Comparison of ENCODE assay signal across 14 cellular contexts in genomic region chr12:12759234-12759915, GRCh38. TPM values are rescaled to one million over a fixed set of nuclear protein-coding genes. Genes with fewer than 3 reads are reported as not detected.
DNase-seq lines count a peak whose midpoint lies in the region; ATAC-seq, FAIRE-seq and TF ChIP-seq lines count a peak whose summit lies in the region.
"Had no signal": no experiment of that assay in that cellular context is flagged by ENCODE, and none has a peak within 500 bp of the region (broad histone marks: within the 10 kb centered on the region; RNA-seq: fewer than 3 reads in every experiment).

No MANE protein-coding gene starts in this region.

- dilution Hi-C loops in IMR-90 (cut with HindIII; ENCODE audit: low sequenced_read_pairs, unreplicated experiment) = no loop called here

- no peak for DNase-seq in A549 (ENCODE audit: low read depth in 1 of 2, low spot score in 1 of 2)
- DNase-seq in IMR-90 = no peak
- peak; percentile 87 for DNase-seq in SK-MEL-5 (ENCODE audit: low read depth, low spot score)
- no peak for DNase-seq in hepatocyte (ENCODE audit: low spot score)
- DNase-seq in NK-92 (lab: John Stamatoyannopoulos, UW; ENCODE audit: unreplicated experiment) = no peak
- DNase-seq in stimulated activated CD4-positive, alpha-beta T cell treated with anti-CD3 and anti-CD28 coated beads, Interleukin-15, amount 100 ng/mL, for 24 hours = no peak
- DNase-seq: NCI-H187, NCI-H446 had no signal

- no peak overlapping the region for H2AK9ac ChIP-seq in IMR-90 (replicated peaks; ENCODE audit: low read depth, low read length, poor library complexity)

- FAIRE-seq in A549 (lab: Jason Lieb, UNC) = no peak
- FAIRE-seq: A204.1, GM12892 had no signal

- 71% methylated on average over 7 of the region's 7 CpGs for WGBS in A549 (ENCODE audit: missing lambda C conversion rate)
- no CpG with 5 or more reads among the region's 7 CpGs for WGBS in IMR-90 (ENCODE audit: extremely low coverage in 2 of 2, insufficient read length in 1 of 2), 2 experiments
- WGBS in hepatocyte (ENCODE audit: low lambda C conversion rate, missing lambda C conversion rate) = 92% methylated on average over 7 of the region's 7 CpGs

- H3K36me3 ChIP-seq in IMR-90 (ENCODE audit: control insufficient read depth, insufficient read depth, low read length) (no peaks in the 10 kb centered on the region), hepatocyte (replicated peaks; ENCODE audit: insufficient read depth, low read depth) (no peaks in the 10 kb centered on the region)

- H3K14ac ChIP-seq in IMR-90 (replicated peaks; ENCODE audit: low read depth, low read length) = 0 out of 2 replicates have a peak overlapping the region, but pooled peaks have one; percentile 69

- H3K4me3 ChIP-seq in A549 = no peak overlapping the region
- no peak overlapping the region for H3K4me3 ChIP-seq in IMR-90 (ENCODE audit: insufficient read depth, low read depth, low read length)
- H3K4me3 ChIP-seq in hepatocyte = no peak overlapping the region

- peak overlapping the region; percentile 36 to 61; a peak in 4 of 6 replicates for H3K27ac ChIP-seq in A549
- H3K27ac ChIP-seq in IMR-90 (ENCODE audit: insufficient read depth, low read length) = no peak overlapping the region
- peak overlapping the region; percentile 65 for H3K27ac ChIP-seq in hepatocyte
- H3K27ac ChIP-seq: C4-2B had no signal

- peak overlapping the region; percentile 45; the same call in 1 of the 2 replicates for H3K18ac ChIP-seq in IMR-90 (ENCODE audit: low read depth, low read length)

- H4K8ac ChIP-seq in IMR-90 (ENCODE audit: low read depth in 2 of 2, low read length in 2 of 2) = peak overlapping the region in 1 of 2 experiments; percentile 2; a peak in 1 of 4 replicates

- no peaks in the 10 kb centered on the region for H3K9me1 ChIP-seq in IMR-90 (ENCODE audit: insufficient read depth, low read length)

- TF ChIP-seq POLR2A in A549 (IDR thresholded peaks at IDR 0.05; ENCODE audit: low read length) = no peak
- no peak for TF ChIP-seq POLR2A in IMR-90 (IDR thresholded peaks at IDR 0.05; ENCODE audit: low read depth, low read length)

- TF ChIP-seq CTCF in A549 (IDR thresholded peaks at IDR 0.05) (no peak), IMR-90 (conservative IDR thresholded peaks at IDR 0.05; ENCODE audit: low read depth, low read length) (no peak), hepatocyte (IDR thresholded peaks at IDR 0.05; ENCODE audit: poor library complexity) (no peak)

- in situ Hi-C loops in IMR-90 (cut with MboI; ENCODE audit: low sequenced_read_pairs) (no loop called here), SK-MEL-5 (cut with HindIII; ENCODE audit: low pct_unique_long_range_greater_than_20kb, low sequenced_read_pairs) (no loop called here)

- TF ChIP-seq RAD21 in A549 (conservative IDR thresholded peaks at IDR 0.05 in 1 of 2, IDR thresholded peaks at IDR 0.05 in 1 of 2) (no peak), IMR-90 (IDR thresholded peaks at IDR 0.05; ENCODE audit: low read length) (no peak)

- peak overlapping the region; percentile 47; the same call in 1 of the 2 replicates for H2BK120ac ChIP-seq in IMR-90 (ENCODE audit: low read depth, low read length)

- H3K9me3 ChIP-seq in A549 (no peaks in the 10 kb centered on the region), IMR-90 (ENCODE audit: control insufficient read depth, insufficient read depth, low read length) (no peaks in the 10 kb centered on the region), hepatocyte (ENCODE audit: low read depth) (no peaks in the 10 kb centered on the region)

- H2BK20ac ChIP-seq in IMR-90 (ENCODE audit: low read depth, low read length) = peak overlapping the region; percentile 24; the same call in 1 of the 2 replicates

- H2BK5ac ChIP-seq in IMR-90 (ENCODE audit: low read depth, low read length, poor library complexity, severe bottlenecking) = peak overlapping the region; percentile 72

- peak overlapping the region; percentile 17; the same call in 1 of the 2 replicates for H3K23ac ChIP-seq in IMR-90 (ENCODE audit: low read depth, low read length)

- H3K9ac ChIP-seq in IMR-90 (ENCODE audit: low read depth, low read length) = no peak overlapping the region

- H3K56ac ChIP-seq in IMR-90 (ENCODE audit: extremely low read depth, insufficient read depth, low read length) = no peak overlapping the region

- no peak overlapping the region for H4K5ac ChIP-seq in IMR-90 (ENCODE audit: low read depth, low read length)

- intact Hi-C loops in IMR-90 (cut with micrococcal nuclease) = no loop called here

- H2AFZ ChIP-seq in IMR-90 (replicated peaks; ENCODE audit: low read length, poor library complexity) (no peak overlapping the region), hepatocyte (no peak overlapping the region)

- no peaks in the 10 kb centered on the region for H3K79me2 ChIP-seq in hepatocyte

- no peak overlapping the region for H2BK15ac ChIP-seq in IMR-90 (ENCODE audit: low read depth, low read length)

- no peak overlapping the region for H4K91ac ChIP-seq in IMR-90 (ENCODE audit: insufficient read depth, low read depth, low read length)

- peaks cover 3 to 17% of the 10 kb centered on the region in 2 experiments; a peak in 3 of 4 replicates for H3K79me1 ChIP-seq in IMR-90 (ENCODE audit: low read depth in 1 of 2, low read length in 2 of 2)

- ATAC-seq in A549 (no peak), IMR-90 (ENCODE audit: low read depth) (no peak), GM21390 (IDR thresholded peaks at IDR 0.05; ENCODE audit: unreplicated experiment) (no peak), HG03097 (IDR thresholded peaks at IDR 0.05; ENCODE audit: low FRiP score, unreplicated experiment) (no peak)
- ATAC-seq: Right ventricle myocardium inferior had no signal

- H4K20me1 ChIP-seq in IMR-90 (ENCODE audit: insufficient read depth, low read length) (no peaks in the 10 kb centered on the region), hepatocyte (ENCODE audit: insufficient read depth, poor library complexity, severe bottlenecking) (no peaks in the 10 kb centered on the region)

- H3K4me1 ChIP-seq in A549 (peaks cover 12% of the 10 kb centered on the region; the same call in 2 of the 3 replicates), IMR-90 (ENCODE audit: control insufficient read depth, insufficient read depth, low read length) (no peaks in the 10 kb centered on the region), hepatocyte (ENCODE audit: insufficient read depth) (no peaks in the 10 kb centered on the region)

- H3K27me3 ChIP-seq in IMR-90 (ENCODE audit: control insufficient read depth, insufficient read depth, low read length) (no peaks in the 10 kb centered on the region), hepatocyte (no peaks in the 10 kb centered on the region)

- no TSS peak for BruUV-seq in IMR-90 (replicated peaks; lab: Mats Ljungman, UMichigan)

- peak overlapping the region; percentile 36; the same call in 1 of the 2 replicates for H3K4ac ChIP-seq in IMR-90 (ENCODE audit: low read depth, low read length)

- POLR2A ChIA-PET in A549 (lab: Yijun Ruan, JAX) (no interaction called here), IMR-90 (lab: Charles Lee; ENCODE audit: unreplicated experiment) (no interaction called here)

- no peaks in the 10 kb centered on the region for H3K9me2 ChIP-seq in hepatocyte (replicated peaks; ENCODE audit: insufficient read depth)

- H3K4me2 ChIP-seq in A549 (peak overlapping the region; percentile 65), IMR-90 (ENCODE audit: low read depth, low read length) (no peak overlapping the region), hepatocyte (no peak overlapping the region)

- TF ChIP-seq EP300 in A549 (IDR thresholded peaks at IDR 0.05) = no peak

- CTCF ChIA-PET in A549 (lab: Yijun Ruan, JAX) (interaction anchor here (0.6 to 1.6 kb wide), 3 partner anchors 14 to 30 kb away, joined by 3 to 8 read pairs (median 4); no protein-coding TSS in a partner anchor), IMR-90 (lab: Yijun Ruan, JAX) (interaction anchor here (0.8 kb wide), 1 partner anchor 23 kb away, joined by 5 read pairs; no protein-coding TSS in a partner anchor)

- peak overlapping the region; percentile 42; the same call in 1 of the 2 replicates for H2AK5ac ChIP-seq in IMR-90 (ENCODE audit: low read depth, low read length)

RNA-seq across cellular contexts. Expression of gene APOLD1, which starts 26.1 kb away (rescaled TPM):
- polyA plus RNA-seq in A549 (2011; rRNA removed) (0.93 and 1.3 TPM in 2 replicates), A549 (2017; fragmentation: RNase III; extraction: RNeasy Plus Mini Kit Qiagen cat#74134 plus additional on column Dnase treatment) (0.42 to 0.46 TPM (median 0.44 TPM) in 3 replicates), IMR-90 (2012; rRNA removed) (2.3 and 2.4 TPM in 2 replicates), hepatocyte (1.5 and 3.8 TPM in 2 replicates)
- polyA plus RNA-seq in A549 (2012; cell fraction: cytosol; rRNA removed) = 0.21 and 0.26 TPM in 2 replicates
- polyA plus RNA-seq in A549 (2012; cell fraction: nucleus; rRNA removed) = 0.10 and 0.31 TPM in 2 replicates
- 1.1 and 1.3 TPM in 2 replicates for polyA minus RNA-seq in A549 (2011; rRNA and poly(A)+ RNA removed)
- total RNA-seq in IMR-90 (2012; rRNA removed) (4.2 and 4.5 TPM in 2 replicates), hepatocyte (5.6 and 6.0 TPM in 2 replicates)
- 1.0 and 1.5 TPM in 2 replicates for polyA plus RNA-seq in IMR-90 (2012; cell fraction: cytosol; rRNA removed)
- 4.5 and 10.6 TPM in 2 replicates for polyA plus RNA-seq in IMR-90 (2012; cell fraction: nucleus; rRNA removed; ENCODE audit: low replicate concordance)
- 55.9 and 57.6 TPM in 2 replicates for total RNA-seq in SK-MEL-5 (2014; rRNA removed; shearing (Covaris generic))
- polyA plus RNA-seq in SK-MEL-5 (2015; cell fraction: cytosol; rRNA removed) = 15.4 and 19.8 TPM in 2 replicates
- 4.2 and 8.8 TPM in 2 replicates for polyA plus RNA-seq in SK-MEL-5 (2015; cell fraction: nucleus; rRNA removed)

RNA-seq across cellular contexts. Expression of gene CDKN1B, which starts 42.2 kb away (rescaled TPM):
- 20.4 and 26.8 TPM in 2 replicates for polyA plus RNA-seq in A549 (2011; rRNA removed)
- polyA plus RNA-seq in A549 (2012; cell fraction: cytosol; rRNA removed) = 8.1 and 9.7 TPM in 2 replicates
- 7.2 and 7.8 TPM in 2 replicates for polyA plus RNA-seq in A549 (2012; cell fraction: nucleus; rRNA removed)
- polyA plus RNA-seq in A549 (2017; fragmentation: RNase III; extraction: RNeasy Plus Mini Kit Qiagen cat#74134 plus additional on column Dnase treatment) = 18.0 to 20.5 TPM (median 20.3 TPM) in 3 replicates
- polyA minus RNA-seq in A549 (2011; rRNA and poly(A)+ RNA removed) = 7.8 and 11.8 TPM in 2 replicates
- total RNA-seq in IMR-90 (2012; rRNA removed) = 17.4 and 28.1 TPM in 2 replicates
- 7.9 and 13.9 TPM in 2 replicates for polyA plus RNA-seq in IMR-90 (2012; rRNA removed)
- 8.7 and 9.0 TPM in 2 replicates for polyA plus RNA-seq in IMR-90 (2012; cell fraction: cytosol; rRNA removed)
- polyA plus RNA-seq in IMR-90 (2012; cell fraction: nucleus; rRNA removed; ENCODE audit: low replicate concordance) = 6.1 and 9.4 TPM in 2 replicates
- total RNA-seq in SK-MEL-5 (2014; rRNA removed; shearing (Covaris generic)) = 39.7 and 40.6 TPM in 2 replicates
- polyA plus RNA-seq in SK-MEL-5 (2015; cell fraction: cytosol; rRNA removed) = 36.1 and 47.0 TPM in 2 replicates
- 25.2 and 30.4 TPM in 2 replicates for polyA plus RNA-seq in SK-MEL-5 (2015; cell fraction: nucleus; rRNA removed)
- total RNA-seq in hepatocyte = 44.8 and 46.0 TPM in 2 replicates
- polyA plus RNA-seq in hepatocyte = 4.2 and 7.0 TPM in 2 replicates

RNA-seq across cellular contexts. Expression of gene DDX47, which starts 53.8 kb away (rescaled TPM):
- polyA plus RNA-seq in A549 (2011; rRNA removed) = 118 and 144 TPM in 2 replicates
- 56.1 and 57.2 TPM in 2 replicates for polyA plus RNA-seq in A549 (2012; cell fraction: cytosol; rRNA removed)
- polyA plus RNA-seq in A549 (2012; cell fraction: nucleus; rRNA removed) = 63.1 and 116 TPM in 2 replicates
- polyA plus RNA-seq in A549 (2017; fragmentation: RNase III; extraction: RNeasy Plus Mini Kit Qiagen cat#74134 plus additional on column Dnase treatment) = 81.6 to 87.3 TPM (median 83.8 TPM) in 3 replicates
- polyA minus RNA-seq in A549 (2011; rRNA and poly(A)+ RNA removed) = 68.9 and 74.6 TPM in 2 replicates
- total RNA-seq in IMR-90 (2012; rRNA removed) = 77.8 and 104 TPM in 2 replicates
- 71.5 and 89.5 TPM in 2 replicates for polyA plus RNA-seq in IMR-90 (2012; rRNA removed)
- 14.9 and 35.0 TPM in 2 replicates for polyA plus RNA-seq in IMR-90 (2012; cell fraction: cytosol; rRNA removed)
- 29.6 and 177 TPM in 2 replicates for polyA plus RNA-seq in IMR-90 (2012; cell fraction: nucleus; rRNA removed; ENCODE audit: low replicate concordance)
- 93.1 and 102 TPM in 2 replicates for total RNA-seq in SK-MEL-5 (2014; rRNA removed; shearing (Covaris generic))
- 67.4 and 69.2 TPM in 2 replicates for polyA plus RNA-seq in SK-MEL-5 (2015; cell fraction: cytosol; rRNA removed)
- 144 and 165 TPM in 2 replicates for polyA plus RNA-seq in SK-MEL-5 (2015; cell fraction: nucleus; rRNA removed)
- total RNA-seq in hepatocyte = 69.4 and 74.4 TPM in 2 replicates
- polyA plus RNA-seq in hepatocyte = 51.6 and 56.2 TPM in 2 replicates
